In genomic region chr16:56353054-56353921, GRCh38 we compare ENCODE assay signal across 15 cellular contexts.
A peak's percentile ranks its signal among the peaks of the same experiment; 100 is the strongest.
DNase-seq lines count a peak whose midpoint lies in the region; ATAC-seq and TF ChIP-seq lines count a peak whose summit lies in the region.
"Had no signal": no experiment of that assay in that cellular context is flagged by ENCODE, and none has a peak within 500 bp of the region (broad histone marks: within the 10 kb centered on the region; RNA-seq: fewer than 3 reads in every experiment).

No MANE protein-coding gene starts in this region.

- H3K4me3 Mint-ChIP-seq in chondrocyte (ENCODE audit: unreplicated experiment) (no peak overlapping the region), type B pancreatic cell (no peak overlapping the region)
- H3K4me3 Mint-ChIP-seq: activated CD4-positive, alpha-beta T cell treated with anti-CD3 and anti-CD28 coated beads, Interleukin-2, amount 10 ng/mL, durations not matched to agents 7 days and 5 days; nephron had no signal

- DNase-seq in Right ventricle myocardium inferior (ENCODE audit: missing footprints) (peak; percentile 22), left ventricle myocardium inferior (no peak), chondrocyte (ENCODE audit: low spot score) (peak; percentile 90), mucosa of descending colon (peak in 2 of 3 donors; percentile 13 to 39), type B pancreatic cell (ENCODE audit: extremely low spot score, unreplicated experiment) (peak; percentile 61), SIG-M5 (lab: John Stamatoyannopoulos, UW) (no peak), anterior cingulate cortex (lab: John Stamatoyannopoulos, UW) (no peak)
- DNase-seq: activated CD4-positive, alpha-beta T cell treated with anti-CD3 and anti-CD28 coated beads, Interleukin-2, amount 10 ng/mL, durations not matched to agents 7 days and 5 days; COR-L47; foreskin melanocyte; mammary epithelial cell; NCI-H1417 treated with DMSO at 0.1 percent for 48 hours; stimulated activated CD4-positive, alpha-beta T cell treated with anti-CD3 and anti-CD28 coated beads, Interleukin-2, amount 100 ng/mL, for 48 hours had no signal

- H3K36me3 Mint-ChIP-seq in chondrocyte (ENCODE audit: low read depth) (no peaks in the 10 kb centered on the region), type B pancreatic cell (no peaks in the 10 kb centered on the region)

- H3K36me3 ChIP-seq in left ventricle myocardium inferior (no peaks in the 10 kb centered on the region), mucosa of descending colon (ENCODE audit: low read depth) (no peaks in the 10 kb centered on the region)

- H3K4me1 ChIP-seq in left ventricle myocardium inferior (peaks cover 18% of the 10 kb centered on the region), mucosa of descending colon (ENCODE audit: low read depth) (peaks cover 4% of the 10 kb centered on the region)

- no peak overlapping the region for H3K27ac ChIP-seq in left ventricle myocardium inferior (replicated peaks)

- H3K9me3 Mint-ChIP-seq in chondrocyte (ENCODE audit: low read depth), result no peaks in the 10 kb centered on the region
- no peaks in the 10 kb centered on the region for H3K9me3 Mint-ChIP-seq in type B pancreatic cell
- H3K9me3 Mint-ChIP-seq: activated CD4-positive, alpha-beta T cell treated with anti-CD3 and anti-CD28 coated beads, Interleukin-2, amount 10 ng/mL, durations not matched to agents 7 days and 5 days; nephron had no signal

- ATAC-seq in Right ventricle myocardium inferior (no peak), mucosa of descending colon (no peak), HG03045 (IDR thresholded peaks at IDR 0.05; ENCODE audit: unreplicated experiment) (no peak)

- no peaks in the 10 kb centered on the region for H3K27me3 Mint-ChIP-seq in chondrocyte (ENCODE audit: low read depth)
- H3K27me3 Mint-ChIP-seq in type B pancreatic cell, result no peaks in the 10 kb centered on the region
- H3K27me3 Mint-ChIP-seq: activated CD4-positive, alpha-beta T cell treated with anti-CD3 and anti-CD28 coated beads, Interleukin-2, amount 10 ng/mL, durations not matched to agents 7 days and 5 days had no signal

- H3K27ac Mint-ChIP-seq in chondrocyte (ENCODE audit: unreplicated experiment), result no peak overlapping the region
- no peak overlapping the region for H3K27ac Mint-ChIP-seq in type B pancreatic cell
- H3K27ac Mint-ChIP-seq: activated CD4-positive, alpha-beta T cell treated with anti-CD3 and anti-CD28 coated beads, Interleukin-2, amount 10 ng/mL, durations not matched to agents 7 days and 5 days; nephron had no signal

- H3K4me3 ChIP-seq in left ventricle myocardium inferior (no peak overlapping the region), mucosa of descending colon (no peak overlapping the region)

- TF ChIP-seq CTCF in left ventricle myocardium inferior (IDR thresholded peaks at IDR 0.05; ENCODE audit: borderline replicate concordance), result no peak
- no peak for TF ChIP-seq CTCF in chondrocyte (IDR thresholded peaks at IDR 0.05)
- no peak for TF ChIP-seq CTCF in mucosa of descending colon (IDR thresholded peaks at IDR 0.05)
- no peak for TF ChIP-seq CTCF in type B pancreatic cell (conservative IDR thresholded peaks at IDR 0.05)

- H3K4me1 Mint-ChIP-seq in chondrocyte (ENCODE audit: low read depth) (peaks cover 29% of the 10 kb centered on the region), type B pancreatic cell (ENCODE audit: unreplicated experiment) (peaks cover 16% of the 10 kb centered on the region)

- no peaks in the 10 kb centered on the region for H3K9me3 ChIP-seq in left ventricle myocardium inferior (replicated peaks)
- no peaks in the 10 kb centered on the region for H3K9me3 ChIP-seq in mucosa of descending colon

- no peaks in the 10 kb centered on the region for H3K27me3 ChIP-seq in left ventricle myocardium inferior (ENCODE audit: low read depth)

- intact Hi-C loops in Right ventricle myocardium inferior (cut with DNase I), result no loop called here
- intact Hi-C loops in left ventricle myocardium inferior (cut with micrococcal nuclease), result no loop called here
- intact Hi-C loops in mucosa of descending colon (cut with DNase I, micrococcal nuclease), result no loop called here

Comparison
In these comparisons a context has a peak if more than half of its experiments do, and no peak if none do; other contexts are left out.
1. DNase-seq: peak in Right ventricle myocardium inferior (single experiment), chondrocyte (single experiment), mucosa of descending colon (2 of 3) and type B pancreatic cell (single experiment); none in left ventricle myocardium inferior (single experiment), SIG-M5 (single experiment) and anterior cingulate cortex (0 of 58).